ENCODE assay signal across 1 cellular context in genomic region chr2:60551241-60552095, GRCh38.
TF ChIP-seq lines count a peak whose summit lies in the region.

No MANE protein-coding gene starts in this region.

TF ChIP-seq in HEK293, 187 proteins besides CTCF, POLR2A, EP300 and RAD21 (continued from another document):
- peak; percentile 15; the same call in 1 of the 2 replicates for TF ChIP-seq PRDM10 (tag by site-specific recombination; IDR thresholded peaks at IDR 0.05)
- no peak for TF ChIP-seq KLF1 (tag by site-specific recombination; IDR thresholded peaks at IDR 0.05)
- TF ChIP-seq ZXDB (tag by site-specific recombination; IDR thresholded peaks at IDR 0.05): peak; percentile 10
- 0 out of 2 replicates have a peak, but pooled peaks have one; percentile 37 for TF ChIP-seq KLF16 (tag by site-specific recombination; IDR thresholded peaks at IDR 0.05)
- TF ChIP-seq ZBTB8A (tag by site-specific recombination; IDR thresholded peaks at IDR 0.05): peak; percentile 75
